In the genomic region with DNA sequence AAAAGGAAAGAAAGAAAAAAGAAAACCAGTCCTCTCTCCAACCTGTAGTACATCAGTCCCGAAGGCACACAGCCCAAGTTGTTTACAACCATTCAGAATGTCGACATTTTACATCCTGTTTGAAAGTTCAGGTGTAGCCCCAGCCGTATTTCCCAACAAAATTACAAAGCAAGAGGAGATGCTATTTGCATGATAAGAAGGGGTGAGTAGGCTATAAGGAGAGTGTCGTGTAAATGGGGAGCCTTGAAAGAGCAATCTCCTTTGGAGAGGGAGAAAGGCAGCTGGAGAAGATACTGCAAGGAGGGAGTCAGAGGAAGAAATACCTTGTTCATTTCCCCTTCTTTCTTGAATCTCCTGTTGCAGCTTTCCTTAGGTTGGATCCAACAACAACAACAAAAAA, we compare ENCODE assay signal across 3 cellular contexts.
TF ChIP-seq lines count a peak whose summit lies in the region.

No MANE protein-coding gene starts in this region.

TF ChIP-seq in GM23338, 12 proteins besides CTCF, POLR2A, EP300 and RAD21:
- peak; percentile 73 for TF ChIP-seq NANOG (IDR thresholded peaks at IDR 0.05; ENCODE audit: borderline replicate concordance)
- TF ChIP-seq, protein P1, sequence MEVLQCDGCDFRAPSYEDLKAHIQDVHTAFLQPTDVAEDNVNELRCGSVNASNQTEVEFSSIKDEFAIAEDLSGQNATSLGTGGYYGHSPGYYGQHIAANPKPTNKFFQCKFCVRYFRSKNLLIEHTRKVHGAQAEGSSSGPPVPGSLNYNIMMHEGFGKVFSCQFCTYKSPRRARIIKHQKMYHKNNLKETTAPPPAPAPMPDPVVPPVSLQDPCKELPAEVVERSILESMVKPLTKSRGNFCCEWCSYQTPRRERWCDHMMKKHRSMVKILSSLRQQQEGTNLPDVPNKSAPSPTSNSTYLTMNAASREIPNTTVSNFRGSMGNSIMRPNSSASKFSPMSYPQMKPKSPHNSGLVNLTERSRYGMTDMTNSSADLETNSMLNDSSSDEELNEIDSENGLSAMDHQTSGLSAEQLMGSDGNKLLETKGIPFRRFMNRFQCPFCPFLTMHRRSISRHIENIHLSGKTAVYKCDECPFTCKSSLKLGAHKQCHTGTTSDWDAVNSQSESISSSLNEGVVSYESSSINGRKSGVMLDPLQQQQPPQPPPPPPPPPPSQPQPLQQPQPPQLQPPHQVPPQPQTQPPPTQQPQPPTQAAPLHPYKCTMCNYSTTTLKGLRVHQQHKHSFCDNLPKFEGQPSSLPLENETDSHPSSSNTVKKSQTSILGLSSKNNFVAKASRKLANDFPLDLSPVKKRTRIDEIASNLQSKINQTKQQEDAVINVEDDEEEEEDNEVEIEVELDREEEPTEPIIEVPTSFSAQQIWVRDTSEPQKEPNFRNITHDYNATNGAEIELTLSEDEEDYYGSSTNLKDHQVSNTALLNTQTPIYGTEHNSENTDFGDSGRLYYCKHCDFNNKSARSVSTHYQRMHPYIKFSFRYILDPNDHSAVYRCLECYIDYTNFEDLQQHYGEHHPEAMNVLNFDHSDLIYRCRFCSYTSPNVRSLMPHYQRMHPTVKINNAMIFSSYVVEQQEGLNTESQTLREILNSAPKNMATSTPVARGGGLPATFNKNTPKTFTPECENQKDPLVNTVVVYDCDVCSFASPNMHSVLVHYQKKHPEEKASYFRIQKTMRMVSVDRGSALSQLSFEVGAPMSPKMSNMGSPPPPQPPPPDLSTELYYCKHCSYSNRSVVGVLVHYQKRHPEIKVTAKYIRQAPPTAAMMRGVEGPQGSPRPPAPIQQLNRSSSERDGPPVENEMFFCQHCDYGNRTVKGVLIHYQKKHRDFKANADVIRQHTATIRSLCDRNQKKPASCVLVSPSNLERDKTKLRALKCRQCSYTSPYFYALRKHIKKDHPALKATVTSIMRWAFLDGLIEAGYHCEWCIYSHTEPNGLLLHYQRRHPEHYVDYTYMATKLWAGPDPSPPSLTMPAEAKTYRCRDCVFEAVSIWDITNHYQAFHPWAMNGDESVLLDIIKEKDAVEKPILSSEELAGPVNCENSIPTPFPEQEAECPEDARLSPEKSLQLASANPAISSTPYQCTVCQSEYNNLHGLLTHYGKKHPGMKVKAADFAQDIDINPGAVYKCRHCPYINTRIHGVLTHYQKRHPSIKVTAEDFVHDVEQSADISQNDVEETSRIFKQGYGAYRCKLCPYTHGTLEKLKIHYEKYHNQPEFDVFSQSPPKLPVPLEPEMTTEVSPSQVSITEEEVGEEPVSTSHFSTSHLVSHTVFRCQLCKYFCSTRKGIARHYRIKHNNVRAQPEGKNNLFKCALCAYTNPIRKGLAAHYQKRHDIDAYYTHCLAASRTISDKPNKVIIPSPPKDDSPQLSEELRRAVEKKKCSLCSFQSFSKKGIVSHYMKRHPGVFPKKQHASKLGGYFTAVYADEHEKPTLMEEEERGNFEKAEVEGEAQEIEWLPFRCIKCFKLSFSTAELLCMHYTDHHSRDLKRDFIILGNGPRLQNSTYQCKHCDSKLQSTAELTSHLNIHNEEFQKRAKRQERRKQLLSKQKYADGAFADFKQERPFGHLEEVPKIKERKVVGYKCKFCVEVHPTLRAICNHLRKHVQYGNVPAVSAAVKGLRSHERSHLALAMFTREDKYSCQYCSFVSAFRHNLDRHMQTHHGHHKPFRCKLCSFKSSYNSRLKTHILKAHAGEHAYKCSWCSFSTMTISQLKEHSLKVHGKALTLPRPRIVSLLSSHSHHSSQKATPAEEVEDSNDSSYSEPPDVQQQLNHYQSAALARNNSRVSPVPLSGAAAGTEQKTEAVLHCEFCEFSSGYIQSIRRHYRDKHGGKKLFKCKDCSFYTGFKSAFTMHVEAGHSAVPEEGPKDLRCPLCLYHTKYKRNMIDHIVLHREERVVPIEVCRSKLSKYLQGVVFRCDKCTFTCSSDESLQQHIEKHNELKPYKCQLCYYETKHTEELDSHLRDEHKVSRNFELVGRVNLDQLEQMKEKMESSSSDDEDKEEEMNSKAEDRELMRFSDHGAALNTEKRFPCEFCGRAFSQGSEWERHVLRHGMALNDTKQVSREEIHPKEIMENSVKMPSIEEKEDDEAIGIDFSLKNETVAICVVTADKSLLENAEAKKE (CRISPR knock-in tag; IDR thresholded peaks at IDR 0.05) = peak; percentile 60; the same call in 1 of the 2 replicates
- peak; percentile 36; the same call in 1 of the 2 replicates for TF ChIP-seq POLR2AphosphoS5 (IDR thresholded peaks at IDR 0.05; ENCODE audit: low read depth)
- TF ChIP-seq ZNF114 (CRISPR knock-in tag; IDR thresholded peaks at IDR 0.05) = no peak
TF ChIP-seq in GM23338: peak in this region for 3.

TF ChIP-seq in IMR-90, 13 proteins besides CTCF, POLR2A, EP300 and RAD21:
- TF ChIP-seq MXI1 (IDR thresholded peaks at IDR 0.05; ENCODE audit: borderline replicate concordance, low read depth, low read length) = no peak
- TF ChIP-seq MAFK (IDR thresholded peaks at IDR 0.05; ENCODE audit: low read depth, low read length) = no peak
- no peak for TF ChIP-seq SMC3 (IDR thresholded peaks at IDR 0.05; ENCODE audit: low read depth, low read length)
- no peak for TF ChIP-seq CEBPB (IDR thresholded peaks at IDR 0.05; ENCODE audit: low read depth, low read length)
- no peak for TF ChIP-seq FOS (IDR thresholded peaks at IDR 0.05; ENCODE audit: low read depth, low read length)
- TF ChIP-seq RFX5 (IDR thresholded peaks at IDR 0.05; ENCODE audit: low read depth, low read length) = no peak
- TF ChIP-seq, protein P2, sequence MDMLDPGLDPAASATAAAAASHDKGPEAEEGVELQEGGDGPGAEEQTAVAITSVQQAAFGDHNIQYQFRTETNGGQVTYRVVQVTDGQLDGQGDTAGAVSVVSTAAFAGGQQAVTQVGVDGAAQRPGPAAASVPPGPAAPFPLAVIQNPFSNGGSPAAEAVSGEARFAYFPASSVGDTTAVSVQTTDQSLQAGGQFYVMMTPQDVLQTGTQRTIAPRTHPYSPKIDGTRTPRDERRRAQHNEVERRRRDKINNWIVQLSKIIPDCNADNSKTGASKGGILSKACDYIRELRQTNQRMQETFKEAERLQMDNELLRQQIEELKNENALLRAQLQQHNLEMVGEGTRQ (IDR thresholded peaks at IDR 0.05; ENCODE audit: low read depth, low read length) = no peak
- TF ChIP-seq BHLHE40 (IDR thresholded peaks at IDR 0.05; ENCODE audit: low read depth, low read length) = no peak
- no peak for TF ChIP-seq CHD1 (IDR thresholded peaks at IDR 0.05; ENCODE audit: low read depth, low read length)
- TF ChIP-seq RCOR1 (IDR thresholded peaks at IDR 0.05; ENCODE audit: insufficient replicate concordance, low read length) = no peak
- TF ChIP-seq NFE2L2 (IDR thresholded peaks at IDR 0.05; ENCODE audit: low read depth, low read length) = no peak
- no peak for TF ChIP-seq MAZ (IDR thresholded peaks at IDR 0.05; ENCODE audit: borderline replicate concordance, low read depth, low read length)
- TF ChIP-seq, protein P3, sequence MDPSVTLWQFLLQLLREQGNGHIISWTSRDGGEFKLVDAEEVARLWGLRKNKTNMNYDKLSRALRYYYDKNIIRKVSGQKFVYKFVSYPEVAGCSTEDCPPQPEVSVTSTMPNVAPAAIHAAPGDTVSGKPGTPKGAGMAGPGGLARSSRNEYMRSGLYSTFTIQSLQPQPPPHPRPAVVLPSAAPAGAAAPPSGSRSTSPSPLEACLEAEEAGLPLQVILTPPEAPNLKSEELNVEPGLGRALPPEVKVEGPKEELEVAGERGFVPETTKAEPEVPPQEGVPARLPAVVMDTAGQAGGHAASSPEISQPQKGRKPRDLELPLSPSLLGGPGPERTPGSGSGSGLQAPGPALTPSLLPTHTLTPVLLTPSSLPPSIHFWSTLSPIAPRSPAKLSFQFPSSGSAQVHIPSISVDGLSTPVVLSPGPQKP (IDR thresholded peaks at IDR 0.05; ENCODE audit: borderline replicate concordance, low read depth, low read length) = no peak
TF ChIP-seq in IMR-90: peak in this region for 0.

TF ChIP-seq in H1, 55 proteins besides CTCF, POLR2A, EP300 and RAD21:
- TF ChIP-seq CEBPB (IDR thresholded peaks at IDR 0.05; ENCODE audit: low read depth, low read length) (peak; percentile 39; the same call in 1 of the 2 replicates), TBP (IDR thresholded peaks at IDR 0.05; ENCODE audit: low read depth, low read length) (0 out of 2 replicates have a peak, but pooled peaks have one; percentile 16)
- TF ChIP-seq, protein P4, sequence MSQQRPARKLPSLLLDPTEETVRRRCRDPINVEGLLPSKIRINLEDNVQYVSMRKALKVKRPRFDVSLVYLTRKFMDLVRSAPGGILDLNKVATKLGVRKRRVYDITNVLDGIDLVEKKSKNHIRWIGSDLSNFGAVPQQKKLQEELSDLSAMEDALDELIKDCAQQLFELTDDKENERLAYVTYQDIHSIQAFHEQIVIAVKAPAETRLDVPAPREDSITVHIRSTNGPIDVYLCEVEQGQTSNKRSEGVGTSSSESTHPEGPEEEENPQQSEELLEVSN (IDR thresholded peaks at IDR 0.05) = no peak
